ENCODE assay signal across 19 cellular contexts in genomic region chr2:216888086-216888485, GRCh38. TPM values are rescaled to one million over a fixed set of nuclear protein-coding genes. Genes with fewer than 3 reads are reported as not detected.
A peak's percentile ranks its signal among the peaks of the same experiment; 100 is the strongest.
DNase-seq lines count a peak whose midpoint lies in the region; ATAC-seq and TF ChIP-seq lines count a peak whose summit lies in the region.
"Had no signal": no experiment of that assay in that cellular context is flagged by ENCODE, and none has a peak within 500 bp of the region (broad histone marks: within the 10 kb centered on the region; RNA-seq: fewer than 3 reads in every experiment).

No MANE protein-coding gene starts in this region.

- H3K4me1 ChIP-seq in right cardiac atrium (ENCODE audit: control insufficient read depth, insufficient read depth, low read length) (peaks cover 9% of the 10 kb centered on the region), left ventricle myocardium inferior (peaks cover 49% of the 10 kb centered on the region), osteoblast (ENCODE audit: insufficient read depth, low read length) (no peaks in the 10 kb centered on the region)

- H3K4me2 ChIP-seq in osteoblast (ENCODE audit: insufficient read depth, low read length), result no peak overlapping the region

- H3K79me2 ChIP-seq in osteoblast (ENCODE audit: insufficient read depth, low read length), result no peaks in the 10 kb centered on the region

- H3K27me3 ChIP-seq in right cardiac atrium (ENCODE audit: control insufficient read depth, insufficient read depth) (no peaks in the 10 kb centered on the region), left ventricle myocardium inferior (ENCODE audit: low read depth) (no peaks in the 10 kb centered on the region), osteoblast (ENCODE audit: insufficient read depth, low read length) (peaks cover 8% of the 10 kb centered on the region)
- H3K27me3 ChIP-seq: BE2C had no signal

- TF ChIP-seq CTCF in left ventricle myocardium inferior (IDR thresholded peaks at IDR 0.05; ENCODE audit: borderline replicate concordance) (no peak), osteoblast (IDR thresholded peaks at IDR 0.05; ENCODE audit: extremely low read depth, low read depth, low read length) (no peak)

- H3K9me3 ChIP-seq in right cardiac atrium (ENCODE audit: control insufficient read depth, low read length), result no peaks in the 10 kb centered on the region
- H3K9me3 ChIP-seq in left ventricle myocardium inferior (replicated peaks), result peaks cover 5% of the 10 kb centered on the region
- no peaks in the 10 kb centered on the region for H3K9me3 ChIP-seq in osteoblast (ENCODE audit: low read depth, low read length)
- H3K9me3 ChIP-seq: BE2C had no signal

- no peak overlapping the region for H3K4me3 ChIP-seq in right cardiac atrium (ENCODE audit: low read length)
- no peak overlapping the region for H3K4me3 ChIP-seq in left ventricle myocardium inferior
- H3K4me3 ChIP-seq in osteoblast (ENCODE audit: insufficient read depth, low read length), result no peak overlapping the region
- H3K4me3 ChIP-seq: GM12878, GM23338 had no signal

- H3K27ac ChIP-seq in right cardiac atrium (ENCODE audit: low read length), result peak overlapping the region; percentile 23
- H3K27ac ChIP-seq in left ventricle myocardium inferior (replicated peaks), result no peak overlapping the region
- H3K27ac ChIP-seq in osteoblast (ENCODE audit: low read depth, low read length), result no peak overlapping the region
- H3K27ac ChIP-seq: C4-2B had no signal

- H4K20me1 ChIP-seq in osteoblast (ENCODE audit: insufficient read depth, low read length), result no peaks in the 10 kb centered on the region

- DNase-seq in right cardiac atrium (no peak), left ventricle myocardium inferior (no peak), left kidney (ENCODE audit: low read depth, low spot score) (peak; percentile 56), osteoblast (ENCODE audit: insufficient read length, low spot score, missing footprints) (peak; percentile 59), D341Med (ENCODE audit: low spot score) (no peak)
- DNase-seq: BE2C; CD8-positive, alpha-beta T cell; COR-L47; DMS79; H9 had no signal

- WGBS in right cardiac atrium, result 84% methylated on average over 5 of the region's 5 CpGs

- H3K36me3 ChIP-seq in left ventricle myocardium inferior, result no peaks in the 10 kb centered on the region
- H3K36me3 ChIP-seq in osteoblast (ENCODE audit: insufficient read depth, low read length), result no peaks in the 10 kb centered on the region
- H3K36me3 ChIP-seq: BE2C had no signal

- intact Hi-C loops in right cardiac atrium (cut with DNase I), result no loop called here
- intact Hi-C loops in left ventricle myocardium inferior (cut with micrococcal nuclease), result no loop called here

- ATAC-seq in right cardiac atrium (peak in 1 of 2 donors; percentile 9), HG02763 (IDR thresholded peaks at IDR 0.05; ENCODE audit: unreplicated experiment) (no peak), GM21737 (IDR thresholded peaks at IDR 0.05; ENCODE audit: unreplicated experiment) (no peak)
- ATAC-seq: CD8-positive, alpha-beta T cell; GM12878 had no signal

- no peak overlapping the region for H2AFZ ChIP-seq in osteoblast (ENCODE audit: low read length)
- H2AFZ ChIP-seq: GM23338 had no signal

RNA-seq across cellular contexts. Expression of gene TNP1, which starts 28.2 kb away (rescaled TPM):
- total RNA-seq in right cardiac atrium (not detected), left ventricle myocardium inferior (not detected), osteoblast (not detected in 2 replicates)
- not detected for polyA plus RNA-seq in right cardiac atrium
- total RNA-seq: CD8-positive, alpha-beta T cell; G401; GM12878; GM23338; H9; HT1080 had no signal
- polyA plus RNA-seq: AG04450, GM12878, GM23338, IgD-negative memory B cell had no signal

Comparison
In these comparisons a context has a peak if more than half of its experiments do, and no peak if none do; other contexts are left out.
1. DNase-seq: peak in left kidney (single experiment) and osteoblast (single experiment); none in right cardiac atrium (0 of 3), left ventricle myocardium inferior (single experiment) and D341Med (single experiment).